In the genomic region with DNA sequence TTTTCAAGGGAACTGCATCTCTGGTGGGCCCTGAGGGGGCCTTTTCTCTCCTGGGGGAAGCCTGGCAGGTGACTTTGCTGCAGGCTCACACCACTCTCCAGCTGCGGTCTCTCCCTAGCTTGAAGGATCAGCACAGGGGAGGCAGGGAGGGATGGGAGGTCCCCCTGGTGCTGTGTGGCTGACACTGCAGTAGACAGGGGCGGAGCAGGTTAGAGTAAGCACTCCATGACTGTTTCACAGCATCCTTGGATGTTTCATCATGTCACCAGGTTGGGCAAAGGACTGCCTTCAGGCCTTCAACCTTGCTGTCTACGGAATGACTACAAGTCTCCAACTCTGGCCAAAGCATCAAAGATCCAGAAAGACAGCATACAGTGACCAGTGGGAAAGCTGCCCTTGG, we compare ENCODE assay signal across 12 cellular contexts.
A peak's percentile ranks its signal among the peaks of the same experiment; 100 is the strongest.
DNase-seq lines count a peak whose midpoint lies in the region; ATAC-seq, FAIRE-seq and TF ChIP-seq lines count a peak whose summit lies in the region.
"Had no signal": no experiment of that assay in that cellular context is flagged by ENCODE, and none has a peak within 500 bp of the region (broad histone marks: within the 10 kb centered on the region; RNA-seq: fewer than 3 reads in every experiment).

No MANE protein-coding gene starts in this region.

- no peaks in the 10 kb centered on the region for H3K79me2 ChIP-seq in trophoblast cell (ENCODE audit: control insufficient read depth, insufficient read depth, low read length, poor library complexity)

- no peak overlapping the region for H3K18ac ChIP-seq in trophoblast cell (ENCODE audit: low read length)

- TF ChIP-seq CTCF in A549 (IDR thresholded peaks at IDR 0.05) (no peak), D721Med (IDR thresholded peaks at IDR 0.05; ENCODE audit: insufficient read depth, missing control alignments) (peak; percentile 23), chondrocyte (IDR thresholded peaks at IDR 0.05) (peak; percentile 28)

- H3K4ac ChIP-seq in trophoblast cell (ENCODE audit: low read depth, low read length) = no peak overlapping the region

- CTCF ChIA-PET in A549 (lab: Yijun Ruan, JAX) = no interaction called here

- H4K91ac ChIP-seq in trophoblast cell (ENCODE audit: low read depth, low read length) = no peak overlapping the region

- H3K36me3 ChIP-seq in trophoblast cell (ENCODE audit: control insufficient read depth in 1 of 2, insufficient read depth in 2 of 2, low read length in 2 of 2) = no peaks in the 10 kb centered on the region

- H2BK120ac ChIP-seq in trophoblast cell (ENCODE audit: insufficient read depth, low read length, poor library complexity) = no peak overlapping the region

- no peak overlapping the region for H3K9ac ChIP-seq in trophoblast cell (ENCODE audit: low read length)

- H3K4me3 ChIP-seq in A549 (no peak overlapping the region), trophoblast cell (ENCODE audit: low read depth, low read length) (no peak overlapping the region)

- H3K4me1 ChIP-seq in A549 (no peaks in the 10 kb centered on the region), trophoblast cell (ENCODE audit: control insufficient read depth in 1 of 2, insufficient read depth in 2 of 2, low read length in 2 of 2) (no peaks in the 10 kb centered on the region)

- H3K79me1 ChIP-seq in trophoblast cell (ENCODE audit: low read length) = no peaks in the 10 kb centered on the region

- no peak overlapping the region for H3K4me3 Mint-ChIP-seq in chondrocyte (ENCODE audit: unreplicated experiment)
- H3K4me3 Mint-ChIP-seq: central memory CD8-positive, alpha-beta T cell; nephron had no signal

- H3K9me3 Mint-ChIP-seq in chondrocyte (ENCODE audit: low read depth) = no peaks in the 10 kb centered on the region
- H3K9me3 Mint-ChIP-seq: nephron had no signal

- no peak overlapping the region for H3K27ac Mint-ChIP-seq in chondrocyte (ENCODE audit: unreplicated experiment)
- H3K27ac Mint-ChIP-seq: nephron had no signal

- POLR2A ChIA-PET in A549 (lab: Yijun Ruan, JAX) = no interaction called here

- ATAC-seq in A549 (peak; percentile 85 to 95; a peak in 5 of 6 replicates), HG02678 (IDR thresholded peaks at IDR 0.05; ENCODE audit: unreplicated experiment) (no peak)
- ATAC-seq: Right ventricle myocardium inferior had no signal

- 0% methylated on average over 2 of the region's 3 CpGs for WGBS in A549 (ENCODE audit: missing lambda C conversion rate)
- no CpG with 5 or more reads among the region's 3 CpGs for WGBS in trophoblast cell (ENCODE audit: extremely low coverage, insufficient coverage, insufficient read length)

- no peak overlapping the region for H3K14ac ChIP-seq in trophoblast cell (ENCODE audit: low read length)

- H3K27ac ChIP-seq in A549 = no peak overlapping the region
- H3K27ac ChIP-seq in trophoblast cell (ENCODE audit: low read depth, low read length) = no peak overlapping the region

- peak; percentile 37 to 44 for DNase-seq in A549 (ENCODE audit: low read depth in 1 of 2, low spot score in 1 of 2)
- DNase-seq in D721Med (ENCODE audit: insufficient read length, low spot score) = no peak
- peak; percentile 52 for DNase-seq in NCI-H1092 treated with DMSO at 0.1 percent for 48 hours (lab: John Stamatoyannopoulos, UW)
- DNase-seq in chondrocyte (ENCODE audit: low spot score) = no peak
- DNase-seq in OCI-M2 (lab: John Stamatoyannopoulos, UW; ENCODE audit: unreplicated experiment) = no peak
- no peak for DNase-seq in DMS79 treated with DMSO at 0.1 percent for 48 hours (lab: John Stamatoyannopoulos, UW)
- no peak for DNase-seq in trophoblast cell
- DNase-seq: stimulated activated CD4-positive, alpha-beta T cell treated with anti-CD3 and anti-CD28 coated beads, Interleukin-4, amount 100 ng/mL, for 24 hours had no signal

- no peak overlapping the region for H4K8ac ChIP-seq in trophoblast cell (ENCODE audit: low read depth, low read length)

- H3K9me3 ChIP-seq in A549 (no peaks in the 10 kb centered on the region), trophoblast cell (ENCODE audit: insufficient read depth, low read depth, low read length) (no peaks in the 10 kb centered on the region)

- H3K23ac ChIP-seq in trophoblast cell (ENCODE audit: low read length) = no peak overlapping the region

- no peak for TF ChIP-seq EP300 in A549 (IDR thresholded peaks at IDR 0.05)

- no peak overlapping the region for H4K12ac ChIP-seq in trophoblast cell (ENCODE audit: low read depth, low read length)

- no peak for FAIRE-seq in A549 (lab: Jason Lieb, UNC)
- no peak for FAIRE-seq in D721Med (lab: Jason Lieb, UNC)

- no peak overlapping the region for H2AK5ac ChIP-seq in trophoblast cell (ENCODE audit: low read length)

- H3K27me3 Mint-ChIP-seq in chondrocyte (ENCODE audit: low read depth) = peaks cover 27% of the 10 kb centered on the region

- H2BK5ac ChIP-seq in trophoblast cell (ENCODE audit: low read depth, low read length, poor library complexity) = no peak overlapping the region

- no peaks in the 10 kb centered on the region for H3K36me3 Mint-ChIP-seq in chondrocyte (ENCODE audit: low read depth)

- no peak overlapping the region for H2AFZ ChIP-seq in trophoblast cell (ENCODE audit: insufficient read depth, low read length, poor library complexity)

- H2BK12ac ChIP-seq in trophoblast cell (ENCODE audit: low read length) = no peak overlapping the region

- peak; percentile 17 to 36; a peak in 2 of 5 replicates for TF ChIP-seq RAD21 in A549 (conservative IDR thresholded peaks at IDR 0.05 in 1 of 2, IDR thresholded peaks at IDR 0.05 in 1 of 2)

- H3K27me3 ChIP-seq in trophoblast cell (ENCODE audit: insufficient read depth, low read length) = no peaks in the 10 kb centered on the region

- H3K4me1 Mint-ChIP-seq in chondrocyte (ENCODE audit: low read depth) = no peaks in the 10 kb centered on the region
- H3K4me1 Mint-ChIP-seq: central memory CD8-positive, alpha-beta T cell; nephron had no signal

- no peak for TF ChIP-seq POLR2A in A549 (IDR thresholded peaks at IDR 0.05; ENCODE audit: low read length)

- H3K4me2 ChIP-seq in A549 (no peak overlapping the region), trophoblast cell (ENCODE audit: low read length) (no peak overlapping the region)

TF ChIP-seq in A549, 52 proteins besides CTCF, POLR2A, EP300 and RAD21:
- TF ChIP-seq EHF (CRISPR knock-in tag; IDR thresholded peaks at IDR 0.05) (no peak), CHD2 (IDR thresholded peaks at IDR 0.05; ENCODE audit: low read length, partially characterized antibody) (no peak), TFCP2L1 (CRISPR knock-in tag; IDR thresholded peaks at IDR 0.05) (no peak), JUN (IDR thresholded peaks at IDR 0.05) (no peak), MYC (IDR thresholded peaks at IDR 0.05; ENCODE audit: borderline replicate concordance, low read length) (no peak), ZFP36 (IDR thresholded peaks at IDR 0.05; ENCODE audit: borderline replicate concordance, partially characterized antibody) (no peak), KDM5A (IDR thresholded peaks at IDR 0.05) (no peak), ESRRA (IDR thresholded peaks at IDR 0.05; ENCODE audit: borderline replicate concordance, low read length) (no peak)
- TF ChIP-seq, protein P1, sequence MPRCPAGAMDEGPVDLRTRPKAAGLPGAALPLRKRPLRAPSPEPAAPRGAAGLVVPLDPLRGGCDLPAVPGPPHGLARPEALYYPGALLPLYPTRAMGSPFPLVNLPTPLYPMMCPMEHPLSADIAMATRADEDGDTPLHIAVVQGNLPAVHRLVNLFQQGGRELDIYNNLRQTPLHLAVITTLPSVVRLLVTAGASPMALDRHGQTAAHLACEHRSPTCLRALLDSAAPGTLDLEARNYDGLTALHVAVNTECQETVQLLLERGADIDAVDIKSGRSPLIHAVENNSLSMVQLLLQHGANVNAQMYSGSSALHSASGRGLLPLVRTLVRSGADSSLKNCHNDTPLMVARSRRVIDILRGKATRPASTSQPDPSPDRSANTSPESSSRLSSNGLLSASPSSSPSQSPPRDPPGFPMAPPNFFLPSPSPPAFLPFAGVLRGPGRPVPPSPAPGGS (IDR thresholded peaks at IDR 0.05) = no peak
TF ChIP-seq in A549: peak in this region for 0.

Comparison
In these comparisons a context has a peak if more than half of its experiments do, and no peak if none do; other contexts are left out.
1. DNase-seq: peak in A549 (2 of 2) and NCI-H1092 treated with DMSO at 0.1 percent for 48 hours (single experiment); none in D721Med (single experiment), chondrocyte (single experiment), OCI-M2 (single experiment), DMS79 treated with DMSO at 0.1 percent for 48 hours (single experiment) and trophoblast cell (0 of 2).